Comparison of ENCODE assay signal across 13 cellular contexts in the genomic region with DNA sequence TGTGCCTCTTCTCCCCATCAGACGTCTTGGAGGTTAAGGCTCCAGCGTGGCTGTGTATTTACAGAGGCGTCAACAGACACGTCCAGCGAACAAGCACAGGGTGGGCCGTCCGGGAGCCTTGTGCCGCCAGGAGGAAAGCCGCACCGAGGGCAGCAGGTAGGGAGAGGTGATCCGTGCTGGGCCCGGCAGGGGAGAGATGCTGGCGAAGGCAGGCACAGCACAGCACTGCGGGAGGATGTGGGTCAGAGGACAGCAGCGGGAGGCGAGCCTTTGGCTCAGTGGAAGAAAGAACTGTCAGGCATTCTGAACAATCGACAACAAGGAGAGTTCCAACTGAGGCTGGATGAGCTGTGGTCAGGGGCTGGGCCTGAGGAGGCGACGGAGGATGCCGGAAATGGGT.
DNase-seq lines count a peak whose midpoint lies in the region; ATAC-seq and TF ChIP-seq lines count a peak whose summit lies in the region.
"Had no signal": no experiment of that assay in that cellular context is flagged by ENCODE, and none has a peak within 500 bp of the region (broad histone marks: within the 10 kb centered on the region; RNA-seq: fewer than 3 reads in every experiment).

No MANE protein-coding gene starts in this region.

- peaks cover 84% of the 10 kb centered on the region for H3K27me3 Mint-ChIP-seq in H9 (ENCODE audit: low read depth)

- no peak overlapping the region for H3K14ac ChIP-seq in H9 (ENCODE audit: insufficient read depth, low read length)

- H3K4me2 ChIP-seq in H9 (ENCODE audit: insufficient read depth, insufficient read length, low read length) = peak overlapping the region; percentile 35

- H3K4me1 ChIP-seq in H9 (ENCODE audit: insufficient read depth, low read length) (no peaks in the 10 kb centered on the region), Panc1 (ENCODE audit: control insufficient read depth, insufficient read depth, low read length) (no peaks in the 10 kb centered on the region), iPS-18a (ENCODE audit: control insufficient read depth, low read depth, low read length) (no peaks in the 10 kb centered on the region)

- BruUV-seq in Panc1 (replicated peaks; lab: Mats Ljungman, UMichigan) = no TSS peak

- intact Hi-C loops in Panc1 (cut with micrococcal nuclease; ENCODE audit: unreplicated experiment) = loop anchor here (5.0 to 10.0 kb wide), 3 partner anchors 413 to 733 kb away; no protein-coding TSS in a partner anchor

- no peaks in the 10 kb centered on the region; a peak in 1 of 7 replicates for H3K36me3 Mint-ChIP-seq in H9 (ENCODE audit: insufficient read depth in 1 of 3, low read depth in 3 of 3)

- H2AFZ ChIP-seq in H9 (ENCODE audit: low read length) = no peak overlapping the region

- no peak overlapping the region for H2BK15ac ChIP-seq in H9 (ENCODE audit: low read depth, low read length)

- H4K20me1 ChIP-seq in H9 (ENCODE audit: control insufficient read depth, insufficient read depth, insufficient read length) = no peaks in the 10 kb centered on the region

- H4K91ac ChIP-seq in H9 (ENCODE audit: insufficient read length, low read depth, low read length) = no peak overlapping the region

- ATAC-seq in Panc1 (0 out of 2 replicates have a peak, but pooled peaks have one; percentile 9), GM21619 (IDR thresholded peaks at IDR 0.05; ENCODE audit: unreplicated experiment) (no peak), GM19452 (IDR thresholded peaks at IDR 0.05; ENCODE audit: unreplicated experiment) (no peak)

- H3K9ac ChIP-seq in H9 (ENCODE audit: extremely low read depth, insufficient read length, low read length) = no peak overlapping the region
- no peak overlapping the region for H3K9ac ChIP-seq in iPS-18a (ENCODE audit: low read length)

- H3T11ph ChIP-seq in H9 (ENCODE audit: low read length) = no peak overlapping the region

- no peak overlapping the region for H2BK20ac ChIP-seq in H9 (ENCODE audit: low read depth, low read length, poor library complexity, severe bottlenecking)

- no peak overlapping the region for H2AK5ac ChIP-seq in H9 (ENCODE audit: insufficient read length, low read length)

- no peaks in the 10 kb centered on the region for H3K79me1 ChIP-seq in H9 (ENCODE audit: insufficient read depth, low read depth, low read length, poor library complexity, severe bottlenecking)

- H3K9me3 ChIP-seq in H9 (ENCODE audit: control insufficient read depth, low read depth, low read length) = no peaks in the 10 kb centered on the region
- H3K9me3 ChIP-seq in Panc1 (ENCODE audit: control insufficient read depth, insufficient read depth, low read depth, low read length) = no peaks in the 10 kb centered on the region
- no peaks in the 10 kb centered on the region for H3K9me3 ChIP-seq in iPS-18a (ENCODE audit: control insufficient read depth, low read depth, low read length)
- H3K9me3 ChIP-seq: heart left ventricle, tibial artery had no signal

- POLR2A ChIA-PET in Panc1 (lab: Charles Lee) = no interaction called here

- H3K27ac ChIP-seq in H9 (ENCODE audit: insufficient read length, low read depth, low read length) (no peak overlapping the region), Panc1 (ENCODE audit: low read length) (no peak overlapping the region), iPS-18a (ENCODE audit: low read length) (no peak overlapping the region), substantia nigra (ENCODE audit: low read depth, low read length, poor library complexity, severe bottlenecking) (peak overlapping the region; percentile 31)
- H3K27ac ChIP-seq: heart left ventricle, tibial artery had no signal

- no peak overlapping the region for H2BK12ac ChIP-seq in H9 (ENCODE audit: insufficient read length, low read depth, low read length)

- 0 out of 7 replicates have a peak overlapping the region, but pooled peaks of 1 of the 3 experiments have one; percentile 8 for H3K27ac Mint-ChIP-seq in H9
- H3K27ac Mint-ChIP-seq: T-helper 2 cell treated with Interferon-gamma antibody and Interleukin-4, amounts not matched to agents 5 μg/mL and 100 μg/mL, for 36 hours had no signal

- no peak overlapping the region for H2BK120ac ChIP-seq in H9 (ENCODE audit: low read depth, low read length, poor library complexity, severe bottlenecking)

- H3K4ac ChIP-seq in H9 (ENCODE audit: low read depth, low read length) = no peak overlapping the region

- no CpG with 5 or more reads among the region's 20 CpGs for WGBS in H9 (ENCODE audit: extremely low coverage, insufficient read length, low lambda C conversion rate)

- H3K9me3 Mint-ChIP-seq in H9 = no peaks in the 10 kb centered on the region
- H3K9me3 Mint-ChIP-seq: T-helper 2 cell treated with Interferon-gamma antibody and Interleukin-4, amounts not matched to agents 5 μg/mL and 100 μg/mL, for 36 hours had no signal

- H3K79me2 ChIP-seq in H9 (ENCODE audit: insufficient read depth, low read length) = no peaks in the 10 kb centered on the region

- H3K23me2 ChIP-seq in H9 (ENCODE audit: insufficient read length, low read depth, low read length, poor library complexity, severe bottlenecking) = peaks cover 4% of the 10 kb centered on the region

- peak overlapping the region; percentile 8 to 48; a peak in 4 of 5 replicates for H3K4me3 Mint-ChIP-seq in H9
- H3K4me3 Mint-ChIP-seq: T-helper 2 cell treated with Interferon-gamma antibody and Interleukin-4, amounts not matched to agents 5 μg/mL and 100 μg/mL, for 36 hours had no signal

- in situ Hi-C loops in Panc1 (cut with HindIII; ENCODE audit: low pct_unique_long_range_greater_than_20kb, low sequenced_read_pairs) = no loop called here

- H3K27me3 ChIP-seq in H9 (ENCODE audit: insufficient read depth, low read length) (peaks cover 23% of the 10 kb centered on the region; the same call in 1 of the 2 replicates), Panc1 (ENCODE audit: control insufficient read depth, insufficient read depth, low read length) (no peaks in the 10 kb centered on the region), iPS-18a (ENCODE audit: control insufficient read depth, insufficient read depth, low read length) (peaks cover 58% of the 10 kb centered on the region)
- H3K27me3 ChIP-seq: heart left ventricle, tibial artery had no signal

- no peak overlapping the region for H3K18ac ChIP-seq in H9 (ENCODE audit: insufficient read length, low read depth, low read length)

- no peak overlapping the region for H4K5ac ChIP-seq in H9 (ENCODE audit: insufficient read length, low read depth, low read length)

- no peak overlapping the region for H3K56ac ChIP-seq in H9 (ENCODE audit: insufficient read length, low read depth, low read length)

- CTCF ChIA-PET in Panc1 (lab: Charles Lee) = interaction anchor here (1.7 kb wide), 1 partner anchor 733 kb away, joined by 6 read pairs; no protein-coding TSS in a partner anchor

- no peak overlapping the region for H2BK5ac ChIP-seq in H9 (ENCODE audit: insufficient read length, low read length)

- TF ChIP-seq CTCF in H9 (conservative IDR thresholded peaks at IDR 0.05) = no peak
- TF ChIP-seq CTCF in Panc1 (IDR thresholded peaks at IDR 0.05) = no peak

- no peak overlapping the region for H4K8ac ChIP-seq in H9 (replicated peaks; ENCODE audit: insufficient read length, low read depth, low read length)

- peaks cover 15 to 16% of the 10 kb centered on the region in 2 experiments for H3K4me1 Mint-ChIP-seq in H9

- H3K23ac ChIP-seq in H9 (ENCODE audit: insufficient read length, low read depth, low read length) = no peak overlapping the region

- peak; percentile 66 for DNase-seq in H9
- DNase-seq in Panc1 (ENCODE audit: low read depth, low spot score) = no peak
- DNase-seq in substantia nigra (lab: John Stamatoyannopoulos, UW) = peak in 4 of 49 donors; percentile 43 to 54 (median 49)
- no peak for DNase-seq in globus pallidus (ENCODE audit: low spot score)
- DNase-seq: activated CD4-positive, alpha-beta T cell treated with anti-CD3 and anti-CD28 coated beads for 1 hour; activated CD8-positive, alpha-beta memory T cell treated with anti-CD3 and anti-CD28 coated beads, Interleukin-2, amount 50 U/mL, for 4 hours; MM.1S had no signal

- H3K36me3 ChIP-seq in Panc1 (ENCODE audit: control insufficient read depth, insufficient read depth, low read length) (no peaks in the 10 kb centered on the region), iPS-18a (ENCODE audit: control insufficient read depth, low read depth, low read length) (no peaks in the 10 kb centered on the region)
- H3K36me3 ChIP-seq: heart left ventricle, tibial artery had no signal

- no peak overlapping the region for H3K4me3 ChIP-seq in Panc1 (ENCODE audit: low read depth in 2 of 2, low read length in 2 of 2)
- H3K4me3 ChIP-seq in iPS-18a (ENCODE audit: low read length) = peak overlapping the region; percentile 42
- H3K4me3 ChIP-seq: heart left ventricle, tibial artery had no signal
